In the genomic region with DNA sequence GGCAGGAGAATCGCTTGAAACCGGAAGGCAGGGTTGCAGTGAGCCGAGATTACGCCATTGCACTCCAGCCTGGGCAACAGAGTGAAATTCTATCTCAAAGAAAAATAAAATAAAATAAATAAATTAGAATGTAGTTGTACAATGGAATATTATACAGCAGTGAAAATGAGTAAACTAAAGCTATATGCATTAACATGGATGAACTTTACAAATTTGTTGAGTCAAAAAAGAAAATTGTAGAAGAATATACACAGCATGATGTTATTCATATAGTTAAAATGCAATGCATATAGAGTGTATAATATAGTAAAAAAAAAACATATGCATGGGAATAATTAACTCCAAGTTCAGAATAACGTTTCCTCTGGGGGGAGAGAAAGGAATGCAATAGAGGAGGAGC, we compare ENCODE assay signal across 33 cellular contexts.
"Had no signal": no experiment of that assay in that cellular context is flagged by ENCODE, and none has a peak within 500 bp of the region (broad histone marks: within the 10 kb centered on the region; RNA-seq: fewer than 3 reads in every experiment).

No MANE protein-coding gene starts in this region.

- DNase-seq: activated effector memory CD4-positive, alpha-beta T cell treated with anti-CD3 and anti-CD28 coated beads, Interleukin-2, amount 50 U/mL, for 16 hours; activated effector memory CD4-positive, alpha-beta T cell treated with Interleukin-2 at 50 U/mL for 16 hours; activated gamma-delta T cell; activated gamma-delta T cell treated with Interleukin-2 at 50 U/mL for 16 hours; activated naive CD4-positive, alpha-beta T cell; activated naive CD4-positive, alpha-beta T cell treated with anti-CD3 and anti-CD28 coated beads for 36 hours; activated naive CD4-positive, alpha-beta T cell treated with anti-CD3 and anti-CD28 coated beads, Interleukin-2, amount 10 ng/mL, durations not matched to agents 7 days and 5 days; activated naive CD4-positive, alpha-beta T cell treated with anti-CD3 and anti-CD28 coated beads, Interleukin-2, amount 50 U/mL, for 16 hours; activated naive CD4-positive, alpha-beta T cell treated with Interleukin-2 at 50 U/mL for 16 hours; activated naive CD8-positive, alpha-beta T cell treated with anti-CD3 and anti-CD28 coated beads for 36 hours; activated naive CD8-positive, alpha-beta T cell treated with anti-CD3 and anti-CD28 coated beads, Interleukin-2, amount 10 ng/mL, durations not matched to agents 7 days and 5 days; activated naive CD8-positive, alpha-beta T cell treated with anti-CD3 and anti-CD28 coated beads, Interleukin-2, amount 50 U/mL, for 24 hours; activated T-cell treated with anti-CD3 and anti-CD28 coated beads, Interleukin-2, amount 50 U/mL, for 24 hours; activated T-cell treated with anti-CD3 and anti-CD28 coated beads, Interleukin-2, amount 50 U/mL, for 4 hours; activated T-cell treated with anti-CD3 and anti-CD28 coated beads, Interleukin-2, amount 50 U/mL, for 48 hours; activated T-cell treated with anti-CD3 and anti-CD28 coated beads, Interleukin-2, amount 50 U/mL, for 72 hours; amniotic stem cell; amygdala; anterior cingulate cortex; aorta; body of pancreas; brain microvascular endothelial cell; caudate nucleus; central memory CD4-positive, alpha-beta T cell; cerebellar nuclear complex had no signal

- H3K9me3 ChIP-seq: adrenal gland, ascending aorta, body of pancreas, breast epithelium had no signal

- H3K36me3 ChIP-seq: adrenal gland, ascending aorta, brain microvascular endothelial cell, breast epithelium, cardiac muscle cell had no signal

- FAIRE-seq: astrocyte, bronchial epithelial cell had no signal

- ATAC-seq: activated naive CD4-positive, alpha-beta T cell treated with anti-CD3 and anti-CD28 coated beads, Interleukin-2, amount 50 U/mL, for 72 hours; activated naive CD8-positive, alpha-beta T cell treated with anti-CD3 and anti-CD28 coated beads, Interleukin-2, amount 50 U/mL, for 24 hours; activated T-cell treated with anti-CD3 and anti-CD28 coated beads, Interleukin-2, amount 50 U/mL, for 4 hours; activated T-cell treated with anti-CD3 and anti-CD28 coated beads, Interleukin-2, amount 50 U/mL, for 72 hours; activated T-helper 17 cell treated with anti-CD3 and anti-CD28 coated beads, Interleukin-2, amount 50 U/mL, for 72 hours; body of pancreas had no signal

- H3K4me3 ChIP-seq: adrenal gland, ascending aorta, body of pancreas, breast epithelium, cardiac muscle cell had no signal

- H3K27me3 ChIP-seq: adrenal gland, ascending aorta, body of pancreas, brain microvascular endothelial cell, breast epithelium, cardiac muscle cell had no signal

- H3K27ac ChIP-seq: adrenal gland, ascending aorta, body of pancreas, brain microvascular endothelial cell, breast epithelium, cardiac muscle cell had no signal
